In the genomic region with DNA sequence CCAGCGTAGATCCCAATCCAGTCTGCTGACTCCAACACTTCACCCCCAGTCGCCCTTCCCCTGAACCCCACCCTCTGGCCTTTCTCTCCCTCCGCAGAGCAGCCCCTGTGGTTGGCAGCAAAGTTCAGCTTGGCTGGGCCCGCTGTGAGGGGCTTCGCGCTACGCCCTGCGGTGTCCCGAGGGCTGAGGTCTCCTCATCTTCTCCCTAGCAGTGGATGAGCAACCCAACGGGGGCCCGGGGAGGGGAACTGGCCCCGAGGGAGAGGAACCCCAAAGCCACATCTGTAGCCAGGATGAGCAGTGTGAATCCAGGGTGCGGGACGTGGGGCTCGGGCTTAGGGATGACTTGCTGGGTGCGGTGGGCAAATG, we compare ENCODE assay signal across 15 cellular contexts. TPM values are rescaled to one million over a fixed set of nuclear protein-coding genes. Genes with fewer than 3 reads are reported as not detected.
A peak's percentile ranks its signal among the peaks of the same experiment; 100 is the strongest.
DNase-seq lines count a peak whose midpoint lies in the region; ATAC-seq and TF ChIP-seq lines count a peak whose summit lies in the region.
"Had no signal": no experiment of that assay in that cellular context is flagged by ENCODE, and none has a peak within 500 bp of the region (broad histone marks: within the 10 kb centered on the region; RNA-seq: fewer than 3 reads in every experiment).

No MANE protein-coding gene starts in this region.

- TF ChIP-seq CTCF in heart right ventricle (IDR thresholded peaks at IDR 0.05) (no peak), left lung (IDR thresholded peaks at IDR 0.05) (no peak), sigmoid colon (IDR thresholded peaks at IDR 0.05) (no peak)

- intact Hi-C loops in heart right ventricle (cut with DNase I), result loop anchor here in 4 of 10 donors (2.0 kb wide), 1 partner anchor 18 kb away; no protein-coding TSS in a partner anchor
- intact Hi-C loops in left cardiac atrium (cut with DNase I), result no loop called here
- intact Hi-C loops in left lung (cut with DNase I), result no loop called here
- intact Hi-C loops in sigmoid colon (cut with DNase I), result no loop called here

- H3K9me3 ChIP-seq in heart right ventricle (no peaks in the 10 kb centered on the region), left lung (no peaks in the 10 kb centered on the region), sigmoid colon (no peaks in the 10 kb centered on the region), SJCRH30 (replicated peaks) (no peaks in the 10 kb centered on the region)

- H3K4me3 ChIP-seq in heart right ventricle (peak overlapping the region; percentile 57 to 83 (median 76)), left lung (peak overlapping the region; percentile 27 to 45), sigmoid colon (peak overlapping the region; percentile 19 to 50 (median 36)), urinary bladder (ENCODE audit: low read depth, low read length) (peak overlapping the region; percentile 65), SJCRH30 (no peak overlapping the region)
- H3K4me3 ChIP-seq: SK-N-MC had no signal

- TF ChIP-seq EP300 in sigmoid colon (IDR thresholded peaks at IDR 0.05), result no peak

- WGBS in heart right ventricle, 2 donors, result 68 to 69% methylated on average over 16 of the region's 16 CpGs
- 71 to 82% methylated on average over 16 of the region's 16 CpGs for WGBS in sigmoid colon, 2 donors
- WGBS in urinary bladder, result 78% methylated on average over 16 of the region's 16 CpGs

- H3K27ac ChIP-seq in heart right ventricle (peak overlapping the region; percentile 92 to 99 (median 96)), left lung (peak overlapping the region; percentile 85 to 87), sigmoid colon (peak overlapping the region; percentile 36 to 70 (median 51)), urinary bladder (ENCODE audit: low read depth) (no peak overlapping the region), SJCRH30 (no peak overlapping the region)
- H3K27ac ChIP-seq: SK-N-MC had no signal

- H3K36me3 ChIP-seq in heart right ventricle (peaks cover 0 to 46% (median 12%) of the 10 kb centered on the region in 9 donors), left lung (peaks cover 0 to 5% of the 10 kb centered on the region in 2 donors), sigmoid colon (no peaks in the 10 kb centered on the region), urinary bladder (ENCODE audit: insufficient read depth) (no peaks in the 10 kb centered on the region), SJCRH30 (no peaks in the 10 kb centered on the region)

- H3K4me1 ChIP-seq in heart right ventricle (peaks cover 0 to 32% (median 13%) of the 10 kb centered on the region in 9 donors), left lung (peaks cover 0 to 32% of the 10 kb centered on the region in 2 donors), sigmoid colon (peaks cover 0 to 18% (median 12%) of the 10 kb centered on the region in 4 donors), urinary bladder (ENCODE audit: insufficient read depth) (no peaks in the 10 kb centered on the region), SJCRH30 (peaks cover 33% of the 10 kb centered on the region)

- peaks cover 0 to 94% (median 0%) of the 10 kb centered on the region in 7 donors for H3K27me3 ChIP-seq in heart right ventricle
- H3K27me3 ChIP-seq in left lung, result peaks cover 0 to 96% of the 10 kb centered on the region in 2 donors
- peaks cover 15 to 74% (median 44%) of the 10 kb centered on the region in 3 donors for H3K27me3 ChIP-seq in sigmoid colon
- peaks cover 87% of the 10 kb centered on the region for H3K27me3 ChIP-seq in SJCRH30

- no peak for ATAC-seq in heart right ventricle
- no peak for ATAC-seq in left cardiac atrium
- ATAC-seq in left lung, result no peak
- ATAC-seq: naive thymus-derived CD8-positive, alpha-beta T cell had no signal

- TF ChIP-seq POLR2A in sigmoid colon (IDR thresholded peaks at IDR 0.05), result no peak

- no peak for DNase-seq in heart right ventricle
- DNase-seq in left cardiac atrium, result no peak
- DNase-seq in left lung, result no peak
- DNase-seq in sigmoid colon, result no peak
- DNase-seq in SJCRH30, result no peak
- DNase-seq in stimulated activated CD4-positive, alpha-beta T cell treated with anti-CD3 and anti-CD28 coated beads, Interleukin-15, amount 100 ng/mL, for 24 hours, result no peak
- DNase-seq in NCI-H2171 (lab: John Stamatoyannopoulos, UW), result no peak
- DNase-seq: activated CD4-positive, alpha-beta T cell treated with anti-CD3 and anti-CD28 coated beads for 48 hours; activated naive CD4-positive, alpha-beta T cell treated with Interleukin-2 at 50 U/mL for 16 hours; naive thymus-derived CD8-positive, alpha-beta T cell; NCI-H2107; NCI-H69; stimulated activated CD4-positive, alpha-beta T cell treated with anti-CD3 and anti-CD28 coated beads, Interleukin-2, amount 100 ng/mL, for 24 hours had no signal

RNA-seq across cellular contexts. Expression of a gene that starts 0.6 kb away (rescaled TPM):
- total RNA-seq in heart right ventricle, result 100 to 1,000 TPM in 5 of 10 donors, 10 to 100 TPM in 5; 68.6 to 115 (median 99.6) TPM
- 100 to 1,000 TPM; 160 to 377 TPM for polyA plus RNA-seq in heart right ventricle
- total RNA-seq in left cardiac atrium, result 100 to 1,000 TPM in 1 of 2 donors, 10 to 100 TPM in 1; 86.6 to 138 TPM
- 100 to 1,000 TPM; 105 to 165 TPM for total RNA-seq in left lung
- 10 to 100 TPM; 31.0 to 75.6 (median 46.0) TPM for total RNA-seq in sigmoid colon
- polyA plus RNA-seq in sigmoid colon, result 10 to 100 TPM in 2 of 3 donors, 1 to 10 TPM in 1; 6.0 to 43.5 (median 27.6) TPM
- total RNA-seq in urinary bladder, result 43.6 TPM
- 138 TPM for polyA plus RNA-seq in urinary bladder
- total RNA-seq in SJCRH30 (2014; rRNA removed; shearing (Covaris generic)), result 0.71 and 0.81 TPM in 2 replicates

RNA-seq across cellular contexts. Expression of a gene that starts 24.0 kb away (rescaled TPM):
- total RNA-seq in heart right ventricle (10 to 100 TPM; 48.1 to 83.3 (median 58.4) TPM), left cardiac atrium (100 to 1,000 TPM; 154 TPM), left lung (100 to 1,000 TPM; 127 to 170 TPM), sigmoid colon (10 to 100 TPM; 28.0 to 62.4 (median 33.7) TPM), urinary bladder (9.8 TPM)
- polyA plus RNA-seq in heart right ventricle (100 to 1,000 TPM in 1 of 2 donors, 10 to 100 TPM in 1; 97.2 to 195 TPM), sigmoid colon (100 to 1,000 TPM in 2 of 3 donors, 10 to 100 TPM in 1; 92.5 to 345 (median 181) TPM), urinary bladder (78.9 TPM)
- total RNA-seq in SJCRH30 (2014; rRNA removed; shearing (Covaris generic)), result 11.2 and 11.8 TPM in 2 replicates

RNA-seq across cellular contexts. Expression of a gene that starts 49.1 kb away (rescaled TPM):
- total RNA-seq in heart right ventricle (10 to 100 TPM; 15.7 to 26.1 (median 17.9) TPM), left cardiac atrium (10 to 100 TPM; 23.2 to 35.2 TPM), left lung (10 to 100 TPM; 12.6 to 12.7 TPM), sigmoid colon (10 to 100 TPM in 3 of 4 donors, 1 to 10 TPM in 1; 9.6 to 18.3 (median 14.3) TPM), urinary bladder (10.8 TPM)
- polyA plus RNA-seq in heart right ventricle (10 to 100 TPM; 24.8 to 37.9 TPM), sigmoid colon (1 to 10 TPM in 1 of 3 donors, under 1 TPM in 2; 0.23 to 6.5 (median 0.60) TPM), urinary bladder (18.9 TPM)
- 5.0 and 6.1 TPM in 2 replicates for total RNA-seq in SJCRH30 (2014; rRNA removed; shearing (Covaris generic))

Comparison
In these comparisons a context has a peak if more than half of its experiments do, and no peak if none do; other contexts are left out.
1. H3K27ac ChIP-seq: peak in heart right ventricle (10 of 10), left lung (2 of 2) and sigmoid colon (4 of 4); none in urinary bladder (single experiment) and SJCRH30 (single experiment).
2. RNA of a gene that starts 0.6 kb away (total RNA-seq): 105 to 165 TPM in left lung, 86.6 to 138 TPM in left cardiac atrium, 68.6 to 115 TPM in heart right ventricle, 31.0 to 75.6 TPM in sigmoid colon and 43.6 TPM in urinary bladder (single experiment); 0.71 to 0.81 TPM in SJCRH30; every median in the first group is over 10 times any median in the second.